Comparison of ENCODE assay signal across 9 cellular contexts in the genomic region with DNA sequence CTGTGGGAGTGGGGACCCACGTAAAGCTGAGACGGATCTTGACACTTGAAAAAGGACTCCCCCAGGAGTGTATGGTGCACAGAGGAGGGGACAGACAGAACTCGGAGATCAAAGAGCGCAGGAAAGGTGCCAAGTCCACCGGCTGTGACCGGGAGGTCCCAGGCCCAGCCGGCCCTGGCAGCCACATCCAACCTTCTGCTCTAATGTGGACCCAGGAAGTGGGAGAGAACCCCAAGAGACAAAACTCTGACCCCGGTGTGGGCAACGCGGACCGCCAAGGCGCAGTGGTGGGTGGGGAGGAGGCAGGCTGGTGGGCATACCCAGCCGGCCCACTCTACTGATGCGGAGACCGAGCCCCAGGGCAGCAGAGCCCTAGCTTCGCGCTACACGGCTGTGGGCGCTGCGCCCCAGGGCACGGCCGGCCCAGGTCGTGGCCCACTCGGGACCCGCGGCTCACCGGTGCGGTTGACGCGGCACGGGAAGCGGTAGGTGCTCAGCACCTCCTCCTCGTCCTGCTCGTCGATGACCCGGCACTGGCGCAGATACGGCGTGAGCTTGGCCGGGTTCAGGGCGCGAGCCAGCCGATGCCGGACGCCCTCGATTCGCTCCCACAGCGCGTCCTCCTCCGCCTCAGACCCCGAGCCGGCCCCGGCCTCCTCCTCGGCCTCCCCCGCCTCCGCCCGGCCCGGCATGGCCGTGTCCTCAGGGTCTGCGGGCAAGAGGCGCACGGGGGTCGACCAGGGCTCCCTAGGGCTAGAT. TPM values are rescaled to one million over a fixed set of nuclear protein-coding genes. Genes with fewer than 3 reads are reported as not detected.
DNase-seq lines count a peak whose midpoint lies in the region.
"Had no signal": no experiment of that assay in that cellular context is flagged by ENCODE, and none has a peak within 500 bp of the region (broad histone marks: within the 10 kb centered on the region; RNA-seq: fewer than 3 reads in every experiment).

No MANE protein-coding gene starts in this region.

- H3K4me3 ChIP-seq in mucosa of rectum (ENCODE audit: low read length in 2 of 2): peak overlapping the region; percentile 78 to 90

- H3K9ac ChIP-seq in mucosa of rectum (ENCODE audit: low read depth in 1 of 2, low read length in 2 of 2): peak overlapping the region; percentile 79 to 97

- H3K4me1 ChIP-seq in mucosa of rectum (ENCODE audit: control insufficient read depth in 2 of 2, insufficient read depth in 2 of 2, low read length in 2 of 2): peaks cover 22 to 35% of the 10 kb centered on the region in 2 donors

- H3K9me3 ChIP-seq in mucosa of rectum (ENCODE audit: control insufficient read depth in 2 of 2, low read length in 2 of 2): no peaks in the 10 kb centered on the region

- peak; percentile 9 for DNase-seq in stimulated activated CD4-positive, alpha-beta T cell treated with anti-CD3 and anti-CD28 coated beads, Interleukin-15, amount 100 ng/mL, for 24 hours
- no peak for DNase-seq in stimulated activated CD4-positive, alpha-beta T cell treated with anti-CD3 and anti-CD28 coated beads, Interleukin-12 subunit alpha, Interleukin-12 subunit beta, amount 100 ng/mL, for 4 hours
- DNase-seq in dermis blood vessel endothelial cell: peak; percentile 49
- DNase-seq in DMS153 treated with DMSO at 0.1 percent for 48 hours (lab: John Stamatoyannopoulos, UW; ENCODE audit: unreplicated experiment): no peak
- no peak for DNase-seq in activated CD4-positive, CD25-positive, alpha-beta regulatory T cell treated with anti-CD3 and anti-CD28 coated beads, Interleukin-2, amount 50 U/mL, for 72 hours
- DNase-seq in HuH-7 (ENCODE audit: low spot score): no peak
- DNase-seq in HPDE6-E6E7 (ENCODE audit: extremely low spot score): no peak
- DNase-seq: activated CD4-positive, CD25-positive, alpha-beta regulatory T cell had no signal

- H3K27me3 ChIP-seq in mucosa of rectum (ENCODE audit: control insufficient read depth in 2 of 2, insufficient read depth in 2 of 2, low read length in 2 of 2): no peaks in the 10 kb centered on the region

- peak overlapping the region; percentile 77 to 80 for H3K27ac ChIP-seq in mucosa of rectum (ENCODE audit: low read depth in 2 of 2, low read length in 2 of 2)

- H3K36me3 ChIP-seq in mucosa of rectum (ENCODE audit: control insufficient read depth in 2 of 2, insufficient read depth in 2 of 2, low read length in 2 of 2): peaks cover 12 to 13% of the 10 kb centered on the region in 2 donors

RNA-seq across cellular contexts. Expression of gene CARD10, which starts 0.5 kb away (rescaled TPM):
- 55.8 and 61.6 TPM in 2 replicates for total RNA-seq in dermis blood vessel endothelial cell

RNA-seq across cellular contexts. Expression of gene MFNG, which starts 32.5 kb away (rescaled TPM):
- total RNA-seq in dermis blood vessel endothelial cell: 163 and 228 TPM in 2 replicates

RNA-seq across cellular contexts. Expression of gene CDC42EP1, which starts 41.6 kb away (rescaled TPM):
- total RNA-seq in dermis blood vessel endothelial cell: 22.6 and 25.8 TPM in 2 replicates

Comparison
In these comparisons a context has a peak if more than half of its experiments do, and no peak if none do; other contexts are left out.
1. DNase-seq: peak in stimulated activated CD4-positive, alpha-beta T cell treated with anti-CD3 and anti-CD28 coated beads, Interleukin-15, amount 100 ng/mL, for 24 hours (single experiment) and dermis blood vessel endothelial cell (single experiment); none in stimulated activated CD4-positive, alpha-beta T cell treated with anti-CD3 and anti-CD28 coated beads, Interleukin-12 subunit alpha, Interleukin-12 subunit beta, amount 100 ng/mL, for 4 hours (single experiment), DMS153 treated with DMSO at 0.1 percent for 48 hours (single experiment), activated CD4-positive, CD25-positive, alpha-beta regulatory T cell treated with anti-CD3 and anti-CD28 coated beads, Interleukin-2, amount 50 U/mL, for 72 hours (single experiment), HuH-7 (single experiment) and HPDE6-E6E7 (single experiment).